8 cellular contexts compared by ENCODE assay signal in genomic region chr22:31248138-31248745, GRCh38. TPM values are rescaled to one million over a fixed set of nuclear protein-coding genes. Genes with fewer than 3 reads are reported as not detected.
DNase-seq lines count a peak whose midpoint lies in the region; ATAC-seq lines count a peak whose summit lies in the region.

No MANE protein-coding gene starts in this region.

- in situ Hi-C loops in Caki2 (cut with HindIII; ENCODE audit: low pct_unique_long_range_greater_than_20kb, low sequenced_read_pairs): no loop called here

- H3K9me3 Mint-ChIP-seq in effector memory CD8-positive, alpha-beta T cell: no peaks in the 10 kb centered on the region
- no peaks in the 10 kb centered on the region for H3K9me3 Mint-ChIP-seq in memory B cell

- peaks cover 4% of the 10 kb centered on the region for H3K36me3 Mint-ChIP-seq in effector memory CD8-positive, alpha-beta T cell (ENCODE audit: insufficient read depth)
- no peaks in the 10 kb centered on the region for H3K36me3 Mint-ChIP-seq in memory B cell

- ATAC-seq in effector memory CD8-positive, alpha-beta T cell (replicated peaks): peak; percentile 100
- ATAC-seq in memory B cell (ENCODE audit: low read depth) (no peak), HG03025 (IDR thresholded peaks at IDR 0.05; ENCODE audit: low FRiP score, unreplicated experiment) (no peak), HG02763 (IDR thresholded peaks at IDR 0.05; ENCODE audit: unreplicated experiment) (no peak)

- no peaks in the 10 kb centered on the region for H3K27me3 Mint-ChIP-seq in effector memory CD8-positive, alpha-beta T cell
- no peaks in the 10 kb centered on the region for H3K27me3 Mint-ChIP-seq in memory B cell

- peak; percentile 91 for DNase-seq in Caki2 (ENCODE audit: low read depth)
- DNase-seq in NCI-H226: peak; percentile 60
- DNase-seq in activated CD8-positive, alpha-beta memory T cell treated with anti-CD3 and anti-CD28 coated beads, Interleukin-2, amount 50 U/mL, for 1 hour (ENCODE audit: extremely low read depth): peak; percentile 30
- DNase-seq in effector memory CD8-positive, alpha-beta T cell: peak; percentile 35 to 44 (median 41)
- DNase-seq in memory B cell (ENCODE audit: low spot score in 2 of 2): no peak
- peak; percentile 28 to 35 (median 32) for DNase-seq in stimulated activated CD4-positive, alpha-beta T cell treated with anti-CD3 and anti-CD28 coated beads, TNF-alpha, amount 100 ng/mL, for 1 hour (ENCODE audit: low read depth in 3 of 3, low spot score in 1 of 3)

- peak overlapping the region; percentile 65 to 78 for H3K4me3 Mint-ChIP-seq in effector memory CD8-positive, alpha-beta T cell
- peak overlapping the region; percentile 3 for H3K4me3 Mint-ChIP-seq in memory B cell

- H3K4me1 Mint-ChIP-seq in effector memory CD8-positive, alpha-beta T cell (ENCODE audit: low read depth in 2 of 2): peaks cover 11 to 25% of the 10 kb centered on the region in 2 donors
- H3K4me1 Mint-ChIP-seq in memory B cell: peaks cover 4% of the 10 kb centered on the region

- peak overlapping the region in 1 of 2 donors; percentile 66 for H3K27ac Mint-ChIP-seq in effector memory CD8-positive, alpha-beta T cell
- H3K27ac Mint-ChIP-seq in memory B cell: no peak overlapping the region

RNA-seq across cellular contexts. Expression of gene LIMK2, which starts 36.1 kb away (rescaled TPM):
- total RNA-seq in Caki2 (2014; rRNA removed; shearing (Covaris generic); ENCODE audit: low replicate concordance): 9.5 and 18.1 TPM in 2 replicates

RNA-seq across cellular contexts. Expression of gene PIK3IP1, which starts 44.0 kb away (rescaled TPM):
- 2.2 and 6.5 TPM in 2 replicates for total RNA-seq in Caki2 (2014; rRNA removed; shearing (Covaris generic); ENCODE audit: low replicate concordance)

Comparison
In these comparisons a context has a peak if more than half of its experiments do, and no peak if none do; other contexts are left out.
1. DNase-seq: peak in Caki2 (single experiment), NCI-H226 (single experiment), activated CD8-positive, alpha-beta memory T cell treated with anti-CD3 and anti-CD28 coated beads, Interleukin-2, amount 50 U/mL, for 1 hour (single experiment), effector memory CD8-positive, alpha-beta T cell (3 of 3) and stimulated activated CD4-positive, alpha-beta T cell treated with anti-CD3 and anti-CD28 coated beads, TNF-alpha, amount 100 ng/mL, for 1 hour (3 of 3); none in memory B cell (0 of 2).